13 cellular contexts compared by ENCODE assay signal in genomic region chr1:181018901-181019681, GRCh38. TPM values are rescaled to one million over a fixed set of nuclear protein-coding genes. Genes with fewer than 3 reads are reported as not detected.
DNase-seq lines count a peak whose midpoint lies in the region; ATAC-seq and TF ChIP-seq lines count a peak whose summit lies in the region.
"Had no signal": no experiment of that assay in that cellular context is flagged by ENCODE, and none has a peak within 500 bp of the region (broad histone marks: within the 10 kb centered on the region; RNA-seq: fewer than 3 reads in every experiment).

No MANE protein-coding gene starts in this region.

- peaks cover 26 to 63% (median 45%) of the 10 kb centered on the region in 4 donors for H3K4me1 ChIP-seq in upper lobe of left lung
- H3K4me1 ChIP-seq: colonic mucosa had no signal

- no peaks in the 10 kb centered on the region for H3K9me3 ChIP-seq in T-helper 17 cell (ENCODE audit: control insufficient read depth, low read length, poor library complexity, severe bottlenecking)
- H3K9me3 ChIP-seq in upper lobe of left lung = peaks cover 0 to 3% (median 0%) of the 10 kb centered on the region in 4 donors
- H3K9me3 ChIP-seq: colonic mucosa had no signal

- H3K27ac Mint-ChIP-seq in T-helper 17 cell (peak overlapping the region; percentile 60), endothelial cell (ENCODE audit: unreplicated experiment) (peak overlapping the region; percentile 53)

- no peak for ATAC-seq in T-helper 17 cell
- no peak for ATAC-seq in upper lobe of left lung (ENCODE audit: low FRiP score in 2 of 2)
- no peak for ATAC-seq in GM21723 (IDR thresholded peaks at IDR 0.05; ENCODE audit: unreplicated experiment)

- H3K4me3 ChIP-seq in upper lobe of left lung = no peak overlapping the region
- H3K4me3 ChIP-seq: colonic mucosa had no signal

- no peak overlapping the region for H3K27ac ChIP-seq in upper lobe of left lung
- H3K27ac ChIP-seq: colonic mucosa had no signal

- peak; percentile 43 for DNase-seq in stimulated activated CD4-positive, alpha-beta T cell treated with anti-CD3 and anti-CD28 coated beads, Interleukin-15, amount 100 ng/mL, for 24 hours
- DNase-seq in stimulated activated CD4-positive, alpha-beta T cell treated with anti-CD3 and anti-CD28 coated beads, Interleukin-4, amount 100 ng/mL, for 24 hours = no peak
- no peak for DNase-seq in T-helper 17 cell
- no peak for DNase-seq in endothelial cell (ENCODE audit: low spot score)
- no peak for DNase-seq in DMS153 treated with DMSO at 0.1 percent for 48 hours (lab: John Stamatoyannopoulos, UW; ENCODE audit: unreplicated experiment)
- no peak for DNase-seq in upper lobe of left lung
- DNase-seq in HuH-7 (ENCODE audit: low spot score) = no peak
- DNase-seq: activated gamma-delta T cell, colonic mucosa, NCI-H226, OCI-M1, T-helper 9 cell had no signal

- H3K4me3 Mint-ChIP-seq in T-helper 17 cell = peak overlapping the region; percentile 52
- H3K4me3 Mint-ChIP-seq in endothelial cell (ENCODE audit: unreplicated experiment) = peak overlapping the region; percentile 89

- H3K27me3 Mint-ChIP-seq in T-helper 17 cell (no peaks in the 10 kb centered on the region), endothelial cell (ENCODE audit: unreplicated experiment) (peaks cover 6% of the 10 kb centered on the region)

- peaks cover 39% of the 10 kb centered on the region for H3K4me1 Mint-ChIP-seq in T-helper 17 cell
- peaks cover 24% of the 10 kb centered on the region for H3K4me1 Mint-ChIP-seq in endothelial cell (ENCODE audit: unreplicated experiment)

- TF ChIP-seq EP300 in upper lobe of left lung (IDR thresholded peaks at IDR 0.05) = no peak

- TF ChIP-seq CTCF in endothelial cell (IDR thresholded peaks at IDR 0.05; ENCODE audit: unreplicated experiment) = no peak
- TF ChIP-seq CTCF in upper lobe of left lung (IDR thresholded peaks at IDR 0.05) = no peak

- no peak for TF ChIP-seq POLR2A in upper lobe of left lung (IDR thresholded peaks at IDR 0.05)

- no peaks in the 10 kb centered on the region for H3K9me3 Mint-ChIP-seq in endothelial cell (ENCODE audit: unreplicated experiment)

- 29 to 81% methylated on average over 1 of the region's 1 CpG for WGBS in upper lobe of left lung, 2 donors

- H3K36me3 Mint-ChIP-seq in T-helper 17 cell (ENCODE audit: low read depth) = peaks cover 5% of the 10 kb centered on the region
- H3K36me3 Mint-ChIP-seq in endothelial cell (ENCODE audit: low read depth, unreplicated experiment) = peaks cover 10% of the 10 kb centered on the region

- H3K27me3 ChIP-seq in upper lobe of left lung = peaks cover 0 to 4% (median 1%) of the 10 kb centered on the region in 4 donors
- H3K27me3 ChIP-seq: colonic mucosa had no signal

- peaks cover 0 to 6% (median 0%) of the 10 kb centered on the region in 4 donors for H3K36me3 ChIP-seq in upper lobe of left lung
- H3K36me3 ChIP-seq: colonic mucosa had no signal

RNA-seq across cellular contexts. Expression of gene STX6, which starts 3.6 kb away (rescaled TPM):
- total RNA-seq in T-helper 17 cell (10 to 100 TPM in 1 of 2 donors, 1 to 10 TPM in 1; 9.0 to 11.8 TPM), endothelial cell (ENCODE audit: unreplicated experiment) (60.2 TPM), upper lobe of left lung (10 to 100 TPM; 29.2 to 44.1 (median 35.2) TPM)

RNA-seq across cellular contexts. Expression of gene MR1, which starts 14.7 kb away (rescaled TPM):
- 10 to 100 TPM; 18.3 to 20.8 TPM for total RNA-seq in T-helper 17 cell
- 0.67 TPM for total RNA-seq in endothelial cell (ENCODE audit: unreplicated experiment)
- 10 to 100 TPM; 22.0 to 54.0 (median 26.9) TPM for total RNA-seq in upper lobe of left lung

Comparison
In these comparisons a context has a peak if more than half of its experiments do, and no peak if none do; other contexts are left out.
1. RNA of gene MR1, which starts 14.7 kb away (total RNA-seq): 22.0 to 54.0 TPM in upper lobe of left lung and 18.3 to 20.8 TPM in T-helper 17 cell; 0.67 TPM in endothelial cell (single experiment); every median in the first group is over 10 times any median in the second.